ENCODE assay signal across 1 cellular context in genomic region chr18:12491611-12492435, GRCh38.
A peak's percentile ranks its signal among the peaks of the same experiment; 100 is the strongest.
TF ChIP-seq lines count a peak whose summit lies in the region.

No MANE protein-coding gene starts in this region.

TF ChIP-seq in HepG2, 621 proteins besides CTCF, POLR2A, EP300 and RAD21 (continued from another document):
- TF ChIP-seq ZBTB43 (CRISPR knock-in tag; conservative IDR thresholded peaks at IDR 0.05) = no peak
- TF ChIP-seq ZNF292 (CRISPR knock-in tag; IDR thresholded peaks at IDR 0.05; ENCODE audit: borderline replicate concordance, low read depth) = peak; percentile 29; the same call in 1 of the 2 replicates
- TF ChIP-seq KAT8 (CRISPR knock-in tag; IDR thresholded peaks at IDR 0.05) = no peak
- peak; percentile 85 for TF ChIP-seq ONECUT2 (CRISPR knock-in tag; IDR thresholded peaks at IDR 0.05)
- no peak for TF ChIP-seq ARNT (IDR thresholded peaks at IDR 0.05)
- no peak for TF ChIP-seq MTA3 (CRISPR knock-in tag; IDR thresholded peaks at IDR 0.05)
- no peak for TF ChIP-seq FOXK1 (CRISPR knock-in tag; IDR thresholded peaks at IDR 0.05; ENCODE audit: borderline replicate concordance, low read depth)
- TF ChIP-seq ZNF883 (CRISPR knock-in tag; IDR thresholded peaks at IDR 0.05; ENCODE audit: not compliant biosample characterization) = no peak
- TF ChIP-seq ZBTB33 (CRISPR knock-in tag; IDR thresholded peaks at IDR 0.05) = no peak
- no peak for TF ChIP-seq PREB (CRISPR knock-in tag; IDR thresholded peaks at IDR 0.05)
- no peak for TF ChIP-seq CEBPZ (IDR thresholded peaks at IDR 0.05; ENCODE audit: low read length)
- no peak for TF ChIP-seq MEF2D (CRISPR knock-in tag; IDR thresholded peaks at IDR 0.05)
- no peak for TF ChIP-seq STAT5B (CRISPR knock-in tag; IDR thresholded peaks at IDR 0.05)
- TF ChIP-seq CREB1 (IDR thresholded peaks at IDR 0.05) = no peak
- no peak for TF ChIP-seq CREB1 (CRISPR knock-in tag; IDR thresholded peaks at IDR 0.05)
- no peak for TF ChIP-seq GZF1 (CRISPR knock-in tag; IDR thresholded peaks at IDR 0.05)
- TF ChIP-seq ASH2L (IDR thresholded peaks at IDR 0.05; ENCODE audit: insufficient read length, low read depth, low read length) = no peak
- TF ChIP-seq ZNF879 (CRISPR knock-in tag; IDR thresholded peaks at IDR 0.05) = no peak
- TF ChIP-seq SOX6 (IDR thresholded peaks at IDR 0.05) = no peak
- TF ChIP-seq SOX6 (CRISPR knock-in tag; IDR thresholded peaks at IDR 0.05) = peak; percentile 35; the same call in 1 of the 2 replicates
- TF ChIP-seq ZNF780A (CRISPR knock-in tag; IDR thresholded peaks at IDR 0.05) = no peak
- no peak for TF ChIP-seq KAT2B (IDR thresholded peaks at IDR 0.05; ENCODE audit: borderline replicate concordance, low read depth, low read length)
- no peak for TF ChIP-seq ZNF460 (CRISPR knock-in tag; IDR thresholded peaks at IDR 0.05; ENCODE audit: borderline replicate concordance)
